9 cellular contexts compared by ENCODE assay signal in the genomic region with DNA sequence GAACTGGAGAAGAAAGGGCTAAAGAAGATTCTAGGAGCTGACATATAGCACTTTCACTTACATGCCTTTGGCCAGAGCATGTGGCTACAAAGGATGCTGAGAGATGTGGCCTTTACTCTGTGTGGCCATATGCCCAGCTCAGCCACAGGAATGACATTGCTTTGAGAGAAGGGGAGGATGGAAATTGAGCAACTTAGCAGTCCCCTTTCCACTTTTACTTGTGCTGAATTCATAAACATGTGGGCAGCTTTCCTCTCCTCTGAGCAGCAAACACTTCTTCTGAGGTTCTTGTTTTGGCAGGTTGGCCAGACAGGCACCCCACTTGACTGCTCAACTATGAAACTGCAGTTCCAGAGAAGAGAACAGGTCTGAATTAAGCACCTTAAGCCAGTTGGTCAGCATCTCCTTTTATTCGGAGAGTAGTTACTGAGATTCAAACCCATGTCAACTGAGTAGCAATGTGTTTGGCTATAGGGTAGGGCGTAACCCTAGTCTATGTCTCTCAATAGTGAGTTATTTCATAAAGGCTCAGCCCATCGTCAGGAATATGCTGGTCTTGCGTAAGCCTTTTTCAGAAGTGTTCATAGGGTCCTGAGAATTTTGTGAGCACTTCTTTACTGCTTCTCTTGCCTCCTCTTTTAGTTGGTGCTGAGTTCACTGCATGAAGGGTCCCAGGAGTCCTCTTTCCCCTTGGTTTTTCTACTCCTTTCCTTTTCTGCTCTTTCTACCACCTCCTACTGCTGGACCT.
A peak's percentile ranks its signal among the peaks of the same experiment; 100 is the strongest.
DNase-seq lines count a peak whose midpoint lies in the region; ATAC-seq and TF ChIP-seq lines count a peak whose summit lies in the region.
"Had no signal": no experiment of that assay in that cellular context is flagged by ENCODE, and none has a peak within 500 bp of the region (broad histone marks: within the 10 kb centered on the region; RNA-seq: fewer than 3 reads in every experiment).

No MANE protein-coding gene starts in this region.

- no peak for TF ChIP-seq CTCF in AG10803 (conservative IDR thresholded peaks at IDR 0.05; ENCODE audit: low read length)
- no peak for TF ChIP-seq CTCF in epithelial cell of proximal tubule (conservative IDR thresholded peaks at IDR 0.05; ENCODE audit: low read depth, low read length)

- ATAC-seq in GM19463 (IDR thresholded peaks at IDR 0.05; ENCODE audit: unreplicated experiment) (peak; percentile 57), HG03175 (IDR thresholded peaks at IDR 0.05; ENCODE audit: unreplicated experiment) (peak; percentile 59)

- peak; percentile 98 for DNase-seq in AG10803 (ENCODE audit: low read depth)
- DNase-seq in epithelial cell of proximal tubule (ENCODE audit: low read depth) = peak; percentile 77
- DNase-seq in NCI-H1930 (lab: John Stamatoyannopoulos, UW) = no peak
- no peak for DNase-seq in CD1c-positive myeloid dendritic cell (ENCODE audit: extremely low spot score)
- no peak for DNase-seq in NCI-H345 (lab: John Stamatoyannopoulos, UW)
- no peak for DNase-seq in NCI-H774 (lab: John Stamatoyannopoulos, UW)

- H3K4me3 ChIP-seq in AG10803 (ENCODE audit: low read length) (no peak overlapping the region), epithelial cell of proximal tubule (ENCODE audit: low read depth, low read length) (no peak overlapping the region)
- H3K4me3 ChIP-seq: SJSA1 had no signal

Comparison
In these comparisons a context has a peak if more than half of its experiments do, and no peak if none do; other contexts are left out.
1. DNase-seq: peak in AG10803 (single experiment) and epithelial cell of proximal tubule (single experiment); none in NCI-H1930 (0 of 2), CD1c-positive myeloid dendritic cell (single experiment), NCI-H345 (single experiment) and NCI-H774 (single experiment).